In genomic region chr2:144248350-144249034, GRCh38 we compare ENCODE assay signal across 19 cellular contexts.
A peak's percentile ranks its signal among the peaks of the same experiment; 100 is the strongest.
DNase-seq lines count a peak whose midpoint lies in the region; ATAC-seq and TF ChIP-seq lines count a peak whose summit lies in the region.
"Had no signal": no experiment of that assay in that cellular context is flagged by ENCODE, and none has a peak within 500 bp of the region (broad histone marks: within the 10 kb centered on the region; RNA-seq: fewer than 3 reads in every experiment).

No MANE protein-coding gene starts in this region.

- H2AFZ ChIP-seq in OCI-LY7 (ENCODE audit: low read length) (peak overlapping the region; percentile 41; the same call in 1 of the 2 replicates), osteoblast (ENCODE audit: low read length) (no peak overlapping the region)

- peaks cover 10% of the 10 kb centered on the region for H3K4me1 Mint-ChIP-seq in activated CD4-positive, alpha-beta T cell treated with anti-CD3 and anti-CD28 coated beads for 36 hours

- peaks cover 39% of the 10 kb centered on the region for H3K4me1 ChIP-seq in OCI-LY7 (ENCODE audit: insufficient read depth, low read length, poor library complexity, severe bottlenecking)
- H3K4me1 ChIP-seq in osteoblast (ENCODE audit: insufficient read depth, low read length) = no peaks in the 10 kb centered on the region
- peaks cover 0 to 4% (median 0%) of the 10 kb centered on the region in 4 donors for H3K4me1 ChIP-seq in upper lobe of left lung
- H3K4me1 ChIP-seq: A549, ascending aorta had no signal

- TF ChIP-seq POLR2A in upper lobe of left lung (IDR thresholded peaks at IDR 0.05) = no peak

- no TSS peak for BruUV-seq in OCI-LY7 (replicated peaks; lab: Mats Ljungman, UMichigan)

- ATAC-seq in activated CD4-positive, alpha-beta T cell treated with anti-CD3 and anti-CD28 coated beads for 36 hours = no peak
- ATAC-seq in GM21825 (IDR thresholded peaks at IDR 0.05; ENCODE audit: unreplicated experiment) (peak; percentile 29), upper lobe of left lung (ENCODE audit: low FRiP score in 2 of 2) (no peak), HG02571 (IDR thresholded peaks at IDR 0.05; ENCODE audit: unreplicated experiment) (no peak)
- ATAC-seq: A549, HCT116 had no signal

- H3K4me3 ChIP-seq in OCI-LY7 (ENCODE audit: low read depth, low read length, poor library complexity, severe bottlenecking) (no peak overlapping the region), osteoblast (ENCODE audit: insufficient read depth, low read length) (no peak overlapping the region), upper lobe of left lung (no peak overlapping the region)
- H3K4me3 ChIP-seq: A549, ascending aorta had no signal

- CTCF ChIA-PET in activated CD4-positive, alpha-beta T cell treated with anti-CD3 and anti-CD28 coated beads for 36 hours (lab: Charles Lee) = interaction anchor here (1.1 kb wide), 1 partner anchor 9 kb away, joined by 3 read pairs; no protein-coding TSS in a partner anchor
- CTCF ChIA-PET in OCI-LY7 (lab: Charles Lee; ENCODE audit: unreplicated experiment) = no interaction called here

- peaks cover 17% of the 10 kb centered on the region for H3K36me3 Mint-ChIP-seq in activated CD4-positive, alpha-beta T cell treated with anti-CD3 and anti-CD28 coated beads for 36 hours (ENCODE audit: low read depth)

- H3K79me2 ChIP-seq in OCI-LY7 (ENCODE audit: insufficient read depth, low read depth, low read length) = peaks cover 14% of the 10 kb centered on the region; the same call in 1 of the 2 replicates
- H3K79me2 ChIP-seq in osteoblast (ENCODE audit: insufficient read depth, low read length) = no peaks in the 10 kb centered on the region

- peak overlapping the region; percentile 27 for H3K4me2 ChIP-seq in OCI-LY7 (ENCODE audit: low read length)
- H3K4me2 ChIP-seq in osteoblast (ENCODE audit: insufficient read depth, low read length) = peak overlapping the region; percentile 34
- H3K4me2 ChIP-seq: A549 had no signal

- H3K27me3 Mint-ChIP-seq in activated CD4-positive, alpha-beta T cell treated with anti-CD3 and anti-CD28 coated beads for 36 hours = no peaks in the 10 kb centered on the region

- no peak for TF ChIP-seq EP300 in upper lobe of left lung (IDR thresholded peaks at IDR 0.05)

- intact Hi-C loops in activated CD4-positive, alpha-beta T cell treated with anti-CD3 and anti-CD28 coated beads for 36 hours (cut with DNase I, micrococcal nuclease) = no loop called here
- intact Hi-C loops in OCI-LY7 (cut with micrococcal nuclease; ENCODE audit: unreplicated experiment) = loop anchor here (10.0 kb wide), 1 partner anchor 336 kb away; no protein-coding TSS in a partner anchor

- H3K9me2 ChIP-seq in OCI-LY7 (ENCODE audit: insufficient read depth, low read length) = no peaks in the 10 kb centered on the region

- H3K27ac ChIP-seq in OCI-LY7 (ENCODE audit: low read depth, low read length, poor library complexity, severe bottlenecking) (peak overlapping the region; percentile 8), osteoblast (ENCODE audit: low read depth, low read length) (no peak overlapping the region), upper lobe of left lung (peak overlapping the region in 1 of 4 donors; percentile 49)
- H3K27ac ChIP-seq: A549, ascending aorta, dorsolateral prefrontal cortex had no signal

- H3K27me3 ChIP-seq in osteoblast (ENCODE audit: insufficient read depth, low read length) (no peaks in the 10 kb centered on the region), upper lobe of left lung (no peaks in the 10 kb centered on the region)
- H3K27me3 ChIP-seq: ascending aorta, dorsolateral prefrontal cortex had no signal

- 91 to 97% methylated on average over 4 of the region's 4 CpGs for WGBS in upper lobe of left lung, 2 donors

- H3K4me3 Mint-ChIP-seq in activated CD4-positive, alpha-beta T cell treated with anti-CD3 and anti-CD28 coated beads for 36 hours = no peak overlapping the region

- H3K36me3 ChIP-seq in OCI-LY7 (ENCODE audit: insufficient read depth, low read length) (peaks cover 12% of the 10 kb centered on the region; the same call in 1 of the 2 replicates), osteoblast (ENCODE audit: insufficient read depth, low read length) (no peaks in the 10 kb centered on the region), upper lobe of left lung (no peaks in the 10 kb centered on the region)
- H3K36me3 ChIP-seq: ascending aorta had no signal

- POLR2A ChIA-PET in activated CD4-positive, alpha-beta T cell treated with anti-CD3 and anti-CD28 coated beads for 36 hours (lab: Charles Lee) = no interaction called here
- POLR2A ChIA-PET in OCI-LY7 (lab: Charles Lee) = interaction anchor here (0.6 to 4.2 kb wide), 4 partner anchors 10 to 470 kb away, joined by 3 to 28 read pairs (median 4); a partner anchor contains a TSS

- H4K20me1 ChIP-seq in OCI-LY7 (ENCODE audit: insufficient read depth, low read length) = no peaks in the 10 kb centered on the region
- H4K20me1 ChIP-seq in osteoblast (ENCODE audit: insufficient read depth, low read length) = no peaks in the 10 kb centered on the region

- peaks cover 11% of the 10 kb centered on the region for H3K9me3 Mint-ChIP-seq in activated CD4-positive, alpha-beta T cell treated with anti-CD3 and anti-CD28 coated beads for 36 hours (ENCODE audit: low read depth)

- TF ChIP-seq CTCF in OCI-LY7 (conservative IDR thresholded peaks at IDR 0.05; ENCODE audit: low read length) (0 out of 2 replicates have a peak, but pooled peaks have one; percentile 14), osteoblast (IDR thresholded peaks at IDR 0.05; ENCODE audit: extremely low read depth, low read depth, low read length) (no peak), upper lobe of left lung (IDR thresholded peaks at IDR 0.05) (no peak)

- H3K9me3 ChIP-seq in OCI-LY7 (ENCODE audit: low read length) (peaks cover 13% of the 10 kb centered on the region; the same call in 1 of the 2 replicates), osteoblast (ENCODE audit: low read depth, low read length) (no peaks in the 10 kb centered on the region), upper lobe of left lung (peaks cover 6 to 10% (median 8%) of the 10 kb centered on the region in 4 donors)

- no peak for DNase-seq in activated CD4-positive, alpha-beta T cell treated with anti-CD3 and anti-CD28 coated beads for 36 hours
- DNase-seq in activated CD4-positive, alpha-beta T cell treated with anti-CD3 and anti-CD28 coated beads, Interleukin-2, amount 50 U/mL, for 4 hours = no peak
- DNase-seq in OCI-LY7 (ENCODE audit: low spot score) = peak; percentile 46
- DNase-seq in osteoblast (ENCODE audit: insufficient read length, low spot score, missing footprints) = no peak
- no peak for DNase-seq in upper lobe of left lung
- no peak for DNase-seq in NCI-H82 (lab: John Stamatoyannopoulos, UW)
- DNase-seq: COR-L47, dorsolateral prefrontal cortex, KG1, NCI-H187, NCI-H526 treated with DMSO at 0.1 percent for 48 hours, nucleus accumbens, SHP77, small intestine had no signal

- H3K27ac Mint-ChIP-seq in activated CD4-positive, alpha-beta T cell treated with anti-CD3 and anti-CD28 coated beads for 36 hours = peak overlapping the region; percentile 71
